In genomic region chr22:46561435-46561905, GRCh38 we compare ENCODE assay signal across 10 cellular contexts. TPM values are rescaled to one million over a fixed set of nuclear protein-coding genes. Genes with fewer than 3 reads are reported as not detected.
DNase-seq lines count a peak whose midpoint lies in the region; ATAC-seq, FAIRE-seq and TF ChIP-seq lines count a peak whose summit lies in the region.
"Had no signal": no experiment of that assay in that cellular context is flagged by ENCODE, and none has a peak within 500 bp of the region (broad histone marks: within the 10 kb centered on the region; RNA-seq: fewer than 3 reads in every experiment).

No MANE protein-coding gene starts in this region.

- POLR2A ChIA-PET in HEK293T (lab: Yijun Ruan, JAX), result interaction anchor here (0.6 to 1.1 kb wide), 7 partner anchors 8 to 201 kb away, joined by 3 to 7 read pairs (median 3); partner anchors contain the start of gene TBC1D22A
- POLR2A ChIA-PET in SK-N-SH (lab: Yijun Ruan, JAX), result no interaction called here

- ATAC-seq in GM21619 (IDR thresholded peaks at IDR 0.05; ENCODE audit: unreplicated experiment), result no peak

- peaks cover 3% of the 10 kb centered on the region for H3F3A ChIP-seq in SK-N-SH (replicated peaks; ENCODE audit: insufficient read depth)

- no peak for TF ChIP-seq EP300 in SK-N-SH (IDR thresholded peaks at IDR 0.05; ENCODE audit: borderline replicate concordance in 1 of 2, low read depth in 1 of 2, low read length in 1 of 2)

- H3K4me3 ChIP-seq in SK-N-SH (ENCODE audit: low read depth in 2 of 2, low read length in 1 of 2) (no peak overlapping the region), kidney (ENCODE audit: low read length in 2 of 2) (no peak overlapping the region)

- intact Hi-C loops in kidney (cut with DNase I), result no loop called here

- CTCF ChIA-PET in HEK293T (lab: Yijun Ruan, JAX), result no interaction called here
- CTCF ChIA-PET in SK-N-SH (lab: Yijun Ruan, JAX), result interaction anchor here (0.7 to 3.2 kb wide), 7 partner anchors 13 to 231 kb away, joined by 3 to 17 read pairs (median 3); no protein-coding TSS in a partner anchor

- no peak overlapping the region for H3K27ac ChIP-seq in SK-N-SH (ENCODE audit: low read depth in 2 of 2, low read length in 1 of 2)
- H3K27ac ChIP-seq in kidney (ENCODE audit: low read depth in 2 of 2, low read length in 2 of 2), result no peak overlapping the region

- H3K4me2 ChIP-seq in SK-N-SH, result no peak overlapping the region

- H3K9me2 ChIP-seq in SK-N-SH, result no peaks in the 10 kb centered on the region

- H3K4me1 ChIP-seq in SK-N-SH (ENCODE audit: control insufficient read depth in 1 of 2, insufficient read depth in 2 of 2, low read depth in 1 of 2, low read length in 1 of 2) (peaks cover 0 to 12% of the 10 kb centered on the region in 2 experiments; a peak in 1 of 4 replicates), kidney (ENCODE audit: control insufficient read depth in 1 of 2, insufficient read depth in 1 of 2, low read depth in 1 of 2, low read length in 2 of 2) (peaks cover 10 to 12% of the 10 kb centered on the region in 2 donors)

- no peak overlapping the region for H3K9ac ChIP-seq in SK-N-SH
- no peak overlapping the region for H3K9ac ChIP-seq in kidney (ENCODE audit: low read length in 2 of 2)

- H2AFZ ChIP-seq in SK-N-SH (ENCODE audit: low read depth), result no peak overlapping the region; the same call in 1 of the 2 replicates

- TF ChIP-seq RAD21 in SK-N-SH (IDR thresholded peaks at IDR 0.05; ENCODE audit: low read length), result no peak

- no peaks in the 10 kb centered on the region for H3K27me3 ChIP-seq in SK-N-SH (ENCODE audit: insufficient read depth)

- TF ChIP-seq CTCF in SK-N-SH (IDR thresholded peaks at IDR 0.05) (no peak), kidney (IDR thresholded peaks at IDR 0.05; ENCODE audit: borderline replicate concordance, extremely low read depth, insufficient read depth) (no peak)

- DNase-seq in DMS53 (lab: John Stamatoyannopoulos, UW) (peak; percentile 53), DMS53 treated with DMSO at 0.1 percent for 48 hours (lab: John Stamatoyannopoulos, UW; ENCODE audit: unreplicated experiment) (no peak), HEK293T (ENCODE audit: extremely low spot score) (peak; percentile 75), SK-N-SH (peak; percentile 63), kidney (peak; percentile 39), NCI-H128 (lab: John Stamatoyannopoulos, UW; ENCODE audit: unreplicated experiment) (no peak), occipital lobe (lab: John Stamatoyannopoulos, UW) (no peak)

- 40% methylated on average over 2 of the region's 5 CpGs for WGBS in SK-N-SH (ENCODE audit: low lambda C conversion rate)

- FAIRE-seq in kidney (lab: Jason Lieb, UNC), result no peak
- FAIRE-seq: A204.1, islet of Langerhans had no signal

- no peaks in the 10 kb centered on the region for H3K9me3 ChIP-seq in SK-N-SH
- no peaks in the 10 kb centered on the region for H3K9me3 ChIP-seq in kidney (ENCODE audit: control insufficient read depth in 1 of 2, low read length in 2 of 2)

- H3K36me3 ChIP-seq in SK-N-SH (replicated peaks in 1 of 2; ENCODE audit: control insufficient read depth in 1 of 2, insufficient read depth in 2 of 2, low read length in 1 of 2) (no peaks in the 10 kb centered on the region), kidney (ENCODE audit: control insufficient read depth in 1 of 2, insufficient read depth in 2 of 2, low read length in 2 of 2) (no peaks in the 10 kb centered on the region)

- no peaks in the 10 kb centered on the region for H3K79me2 ChIP-seq in SK-N-SH (ENCODE audit: insufficient read depth)

- H4K20me1 ChIP-seq in SK-N-SH (ENCODE audit: insufficient read depth), result no peaks in the 10 kb centered on the region

TF ChIP-seq in HEK293T, 16 proteins besides CTCF, POLR2A, EP300 and RAD21:
- TF ChIP-seq L3MBTL2 (conservative IDR thresholded peaks at IDR 0.05) (peak; percentile 92), ZNF384 (IDR thresholded peaks at IDR 0.05) (peak; percentile 87; the same call in 1 of the 2 replicates), FOXA1 (IDR thresholded peaks at IDR 0.05) (no peak), TARDBP (IDR thresholded peaks at IDR 0.05) (no peak), NFRKB (IDR thresholded peaks at IDR 0.05) (peak; percentile 68), ELF4 (IDR thresholded peaks at IDR 0.05) (0 out of 2 replicates have a peak, but pooled peaks have one; percentile 42)

TF ChIP-seq in SK-N-SH, 30 proteins besides CTCF, POLR2A, EP300 and RAD21:
- TF ChIP-seq GATA2 (CRISPR knock-in tag; IDR thresholded peaks at IDR 0.05) (no peak), YY1 (IDR thresholded peaks at IDR 0.05; ENCODE audit: low read depth) (peak; percentile 79; the same call in 1 of the 2 replicates), USF1 (IDR thresholded peaks at IDR 0.05; ENCODE audit: borderline replicate concordance, low read depth) (peak; percentile 91), USF2 (IDR thresholded peaks at IDR 0.05; ENCODE audit: borderline replicate concordance, low read depth, low read length) (peak; percentile 72; the same call in 1 of the 2 replicates)

RNA-seq across cellular contexts. Expression of gene CELSR1, which starts 24.1 kb away (rescaled TPM):
- 1.8 and 5.0 TPM in 2 replicates for polyA plus RNA-seq in SK-N-SH (2012; rRNA removed)
- polyA plus RNA-seq in SK-N-SH (2012; cell fraction: cytosol; rRNA removed), result 2.0 and 3.3 TPM in 2 replicates
- 4.3 and 5.2 TPM in 2 replicates for polyA plus RNA-seq in SK-N-SH (2012; cell fraction: nucleus; rRNA removed)
- total RNA-seq in kidney, result 49.9 TPM
- polyA plus RNA-seq in kidney (ENCODE audit: insufficient read depth, low read depth, low replicate concordance), result 15.7 TPM
- 4.1 TPM for total RNA-seq in occipital lobe

RNA-seq across cellular contexts. Expression of gene GRAMD4, which starts 58.7 kb away (rescaled TPM):
- polyA plus RNA-seq in SK-N-SH (2012; rRNA removed) (13.5 and 15.5 TPM in 2 replicates), kidney (ENCODE audit: insufficient read depth, low read depth, low replicate concordance) (12.1 TPM)
- polyA plus RNA-seq in SK-N-SH (2012; cell fraction: cytosol; rRNA removed), result 7.8 and 11.0 TPM in 2 replicates
- 22.3 and 31.8 TPM in 2 replicates for polyA plus RNA-seq in SK-N-SH (2012; cell fraction: nucleus; rRNA removed)
- total RNA-seq in kidney (58.2 TPM), occipital lobe (55.8 TPM)

Comparison
In these comparisons a context has a peak if more than half of its experiments do, and no peak if none do; other contexts are left out.
1. DNase-seq: peak in DMS53 (single experiment), HEK293T (single experiment), SK-N-SH (single experiment) and kidney (single experiment); none in DMS53 treated with DMSO at 0.1 percent for 48 hours (single experiment), NCI-H128 (single experiment) and occipital lobe (single experiment).
2. RNA of gene CELSR1, which starts 24.1 kb away (total RNA-seq): 49.9 TPM in kidney (single experiment); 4.1 TPM in occipital lobe (single experiment); every median in the first group is over 10 times any median in the second.